8 cellular contexts compared by ENCODE assay signal in genomic region chr19:6632002-6632621, GRCh38. TPM values are rescaled to one million over a fixed set of nuclear protein-coding genes. Genes with fewer than 3 reads are reported as not detected.
DNase-seq lines count a peak whose midpoint lies in the region; ATAC-seq, FAIRE-seq and TF ChIP-seq lines count a peak whose summit lies in the region.

No MANE protein-coding gene starts in this region.

- H3K27me3 Mint-ChIP-seq in IgD-negative memory B cell (peaks cover 4% of the 10 kb centered on the region), neural crest cell (ENCODE audit: low read depth) (peaks cover 16% of the 10 kb centered on the region)
- H3K27me3 Mint-ChIP-seq in activated T-cell treated with anti-CD3 and anti-CD28 coated beads, Interleukin-2, amount 50 U/mL, for 24 hours, result no peaks in the 10 kb centered on the region

- H3K27me3 ChIP-seq in PC-9 (ENCODE audit: insufficient read depth, low read depth), result no peaks in the 10 kb centered on the region

- no peaks in the 10 kb centered on the region for H3K79me2 ChIP-seq in PC-9 (ENCODE audit: low read depth)

- no peak for ATAC-seq in HG02610 (IDR thresholded peaks at IDR 0.05; ENCODE audit: unreplicated experiment)

- no peak overlapping the region for H3K27ac ChIP-seq in PC-9
- H3K27ac ChIP-seq in substantia nigra (ENCODE audit: low read depth, low read length, poor library complexity, severe bottlenecking), result no peak overlapping the region

- no peaks in the 10 kb centered on the region for H3K4me1 ChIP-seq in PC-9 (replicated peaks; ENCODE audit: insufficient read depth)

- H3F3A ChIP-seq in PC-9 (ENCODE audit: insufficient read depth, low read depth), result no peaks in the 10 kb centered on the region

- no peaks in the 10 kb centered on the region for H3K36me3 Mint-ChIP-seq in IgD-negative memory B cell
- no peaks in the 10 kb centered on the region for H3K36me3 Mint-ChIP-seq in activated T-cell treated with anti-CD3 and anti-CD28 coated beads, Interleukin-2, amount 50 U/mL, for 24 hours (ENCODE audit: low read depth)
- H3K36me3 Mint-ChIP-seq in neural crest cell (ENCODE audit: low read depth), result peaks cover 3% of the 10 kb centered on the region

- H3K9me2 ChIP-seq in PC-9 (ENCODE audit: insufficient read depth), result no peaks in the 10 kb centered on the region

- peak overlapping the region; percentile 65 to 85 (median 82) for H3K27ac Mint-ChIP-seq in IgD-negative memory B cell
- peak overlapping the region; percentile 22 for H3K27ac Mint-ChIP-seq in activated T-cell treated with anti-CD3 and anti-CD28 coated beads, Interleukin-2, amount 50 U/mL, for 24 hours
- H3K27ac Mint-ChIP-seq in neural crest cell (ENCODE audit: unreplicated experiment), result no peak overlapping the region

- H3K4me1 Mint-ChIP-seq in IgD-negative memory B cell (peaks cover 20 to 28% (median 21%) of the 10 kb centered on the region in 3 donors), neural crest cell (no peaks in the 10 kb centered on the region)
- H3K4me1 Mint-ChIP-seq in activated T-cell treated with anti-CD3 and anti-CD28 coated beads, Interleukin-2, amount 50 U/mL, for 24 hours (ENCODE audit: low read depth), result peaks cover 37% of the 10 kb centered on the region

- no peaks in the 10 kb centered on the region for H3K9me3 ChIP-seq in PC-9 (ENCODE audit: insufficient read depth, low read depth)

- no TSS peak for BruUV-seq in PC-9 (replicated peaks; lab: Mats Ljungman, UMichigan)

- H2AFZ ChIP-seq in PC-9, result no peak overlapping the region

- H3K9me3 Mint-ChIP-seq in IgD-negative memory B cell (peaks cover 0 to 7% (median 0%) of the 10 kb centered on the region in 3 donors), neural crest cell (peaks cover 4% of the 10 kb centered on the region)
- H3K9me3 Mint-ChIP-seq in activated T-cell treated with anti-CD3 and anti-CD28 coated beads, Interleukin-2, amount 50 U/mL, for 24 hours, result peaks cover 7% of the 10 kb centered on the region

- TF ChIP-seq CTCF in D721Med (IDR thresholded peaks at IDR 0.05; ENCODE audit: insufficient read depth, missing control alignments), result peak; percentile 91
- peak; percentile 80 for TF ChIP-seq CTCF in PC-9 (conservative IDR thresholded peaks at IDR 0.05)
- TF ChIP-seq CTCF in fibroblast of mammary gland (conservative IDR thresholded peaks at IDR 0.05; ENCODE audit: control insufficient read depth, insufficient read depth, low read depth, low read length), result peak; percentile 90
- peak; percentile 87 for TF ChIP-seq CTCF in neural crest cell (conservative IDR thresholded peaks at IDR 0.05)

- DNase-seq in D721Med (ENCODE audit: insufficient read length, low spot score) (no peak), PC-9 (peak; percentile 50 to 60), fibroblast of mammary gland (ENCODE audit: low read depth) (peak; percentile 76), neural crest cell (ENCODE audit: low read depth, low spot score) (peak; percentile 90), substantia nigra (lab: John Stamatoyannopoulos, UW) (peak in 37 of 49 donors; percentile 1 to 71 (median 34))
- peak; percentile 59 for DNase-seq in activated T-cell treated with anti-CD3 and anti-CD28 coated beads, Interleukin-2, amount 50 U/mL, for 24 hours

- no peak overlapping the region; the same call in 1 of the 2 replicates for H3K4me2 ChIP-seq in PC-9

- no peak for FAIRE-seq in D721Med (lab: Jason Lieb, UNC)

- no peaks in the 10 kb centered on the region for H4K20me1 ChIP-seq in PC-9 (ENCODE audit: insufficient read depth)

- H3K4me3 Mint-ChIP-seq in IgD-negative memory B cell (peak overlapping the region in 2 of 4 donors; percentile 1 to 88), neural crest cell (no peak overlapping the region)
- H3K4me3 Mint-ChIP-seq in activated T-cell treated with anti-CD3 and anti-CD28 coated beads, Interleukin-2, amount 50 U/mL, for 24 hours, result no peak overlapping the region

- POLR2A ChIA-PET in PC-9 (lab: Charles Lee; ENCODE audit: unreplicated experiment), result no interaction called here

- CTCF ChIA-PET in PC-9 (lab: Charles Lee), result interaction anchor here (0.6 to 0.7 kb wide), 2 partner anchors 14 to 133 kb away, joined by 3 to 4 read pairs; no protein-coding TSS in a partner anchor

- no peaks in the 10 kb centered on the region for H3K36me3 ChIP-seq in PC-9 (ENCODE audit: low read depth)

- intact Hi-C loops in PC-9 (cut with micrococcal nuclease; ENCODE audit: unreplicated experiment), result loop anchor here (1.0 to 5.0 kb wide), 4 partner anchors 104 to 505 kb away; no protein-coding TSS in a partner anchor

- no peak overlapping the region for H3K4me3 ChIP-seq in PC-9
- H3K4me3 ChIP-seq in fibroblast of mammary gland (ENCODE audit: control insufficient read depth, low read depth, low read length), result no peak overlapping the region

RNA-seq across cellular contexts. Expression of gene TNFSF14, which starts 37.8 kb away (rescaled TPM):
- polyA plus RNA-seq in IgD-negative memory B cell, result 0.25 TPM
- 0.30 and 0.37 TPM in 2 replicates for total RNA-seq in PC-9 (2021)
- total RNA-seq in neural crest cell, result not detected in 2 replicates

RNA-seq across cellular contexts. Expression of gene CD70, which starts 41.2 kb away (rescaled TPM):
- 28.4 TPM for polyA plus RNA-seq in IgD-negative memory B cell
- total RNA-seq in PC-9 (2021) (not detected in 2 replicates), neural crest cell (0.41 TPM in 1 of 2 replicates, not detected in the other)
